ENCODE assay signal across 7 cellular contexts in the genomic region with DNA sequence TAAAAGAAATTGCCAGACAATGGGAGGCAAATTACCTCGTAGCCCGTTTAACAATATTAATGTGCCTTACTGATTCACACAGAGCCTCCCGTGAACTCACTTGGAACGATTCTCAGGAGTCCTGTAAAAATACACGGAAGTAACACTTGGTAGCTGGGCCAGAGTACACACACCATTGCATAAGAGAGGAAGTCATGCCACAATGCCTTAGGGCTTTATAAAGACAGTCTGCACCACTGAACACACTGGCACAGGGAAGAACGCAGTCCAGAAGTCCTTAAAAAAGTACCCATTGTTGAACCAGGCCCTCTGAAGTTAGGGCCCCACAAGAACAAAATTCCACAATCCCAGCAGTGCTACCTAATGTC. TPM values are rescaled to one million over a fixed set of nuclear protein-coding genes. Genes with fewer than 3 reads are reported as not detected.
A peak's percentile ranks its signal among the peaks of the same experiment; 100 is the strongest.
DNase-seq lines count a peak whose midpoint lies in the region; ATAC-seq and TF ChIP-seq lines count a peak whose summit lies in the region.

No MANE protein-coding gene starts in this region.

- peaks cover 37% of the 10 kb centered on the region for H3K4me1 ChIP-seq in vagina

- no peak overlapping the region for H3K4me3 ChIP-seq in vagina

- no peak for TF ChIP-seq POLR2A in vagina (IDR thresholded peaks at IDR 0.05)

- DNase-seq in HuH-7.5 (ENCODE audit: low spot score) (peak; percentile 48), astrocyte of the hippocampus (ENCODE audit: low read depth, low spot score) (peak; percentile 41), left colon (peak; percentile 46 to 81), vagina (ENCODE audit: extremely low spot score in 2 of 2) (no peak), ecto neural progenitor cell (ENCODE audit: low spot score) (no peak), activated gamma-delta T cell treated with Interleukin-2 at 50 U/mL for 16 hours (no peak)

- intact Hi-C loops in left colon (cut with DNase I, micrococcal nuclease) (loop anchor here in 1 of 2 donors (10.0 kb wide), 1 partner anchor 301 kb away; no protein-coding TSS in a partner anchor), vagina (cut with DNase I) (no loop called here)

- peak overlapping the region; percentile 57 for H3K27ac ChIP-seq in vagina

- no peaks in the 10 kb centered on the region for H3K36me3 ChIP-seq in vagina

- TF ChIP-seq CTCF in vagina (IDR thresholded peaks at IDR 0.05), result no peak

- no peaks in the 10 kb centered on the region for H3K9me3 ChIP-seq in vagina

- ATAC-seq in GM19324 (IDR thresholded peaks at IDR 0.05; ENCODE audit: low FRiP score, unreplicated experiment) (peak; percentile 36), left colon (peak; percentile 89)

- H3K27me3 ChIP-seq in vagina, result no peaks in the 10 kb centered on the region

RNA-seq across cellular contexts. Expression of a gene that starts 15.1 kb away (rescaled TPM):
- total RNA-seq in left colon, result 1 to 10 TPM; 5.1 to 5.2 TPM
- 7.9 TPM for total RNA-seq in vagina

Comparison
In these comparisons a context has a peak if more than half of its experiments do, and no peak if none do; other contexts are left out.
1. DNase-seq: peak in HuH-7.5 (single experiment), astrocyte of the hippocampus (single experiment) and left colon (2 of 2); none in vagina (0 of 2), ecto neural progenitor cell (single experiment) and activated gamma-delta T cell treated with Interleukin-2 at 50 U/mL for 16 hours (single experiment).